Comparison of ENCODE assay signal across 26 cellular contexts in the genomic region with DNA sequence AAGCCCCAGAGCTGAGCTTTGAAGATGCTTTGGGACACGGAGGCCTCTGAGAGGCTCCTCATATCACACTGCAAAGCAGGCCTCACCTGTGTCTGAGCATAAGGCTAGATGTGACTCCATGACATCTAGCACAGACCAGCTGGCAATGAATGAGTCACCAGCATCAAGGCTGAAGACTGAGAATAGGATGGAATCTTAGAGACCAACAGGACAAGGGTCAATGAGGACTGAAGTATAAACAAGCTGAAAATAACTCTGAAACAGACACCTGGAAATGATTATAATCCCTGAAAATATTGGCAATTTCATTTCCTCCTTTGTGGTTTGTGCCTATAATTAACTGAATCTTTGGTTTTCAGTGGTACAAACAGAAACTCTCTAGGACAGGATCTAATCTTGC.
A peak's percentile ranks its signal among the peaks of the same experiment; 100 is the strongest.
DNase-seq lines count a peak whose midpoint lies in the region; ATAC-seq lines count a peak whose summit lies in the region.
"Had no signal": no experiment of that assay in that cellular context is flagged by ENCODE, and none has a peak within 500 bp of the region (broad histone marks: within the 10 kb centered on the region; RNA-seq: fewer than 3 reads in every experiment).

No MANE protein-coding gene starts in this region.

- no peaks in the 10 kb centered on the region for H3K4me1 Mint-ChIP-seq in activated T-helper 17 cell treated with anti-CD3 and anti-CD28 coated beads, Interleukin-2, amount 50 U/mL, for 72 hours
- H3K4me1 Mint-ChIP-seq: activated naive CD8-positive, alpha-beta T cell treated with anti-CD3 and anti-CD28 coated beads, Interleukin-2, amount 10 ng/mL, durations not matched to agents 7 days and 5 days; nephron progenitor cell had no signal

- no peak overlapping the region for H3K27ac Mint-ChIP-seq in activated T-helper 17 cell treated with anti-CD3 and anti-CD28 coated beads, Interleukin-2, amount 50 U/mL, for 72 hours
- H3K27ac Mint-ChIP-seq: activated CD8-positive, alpha-beta T cell treated with anti-CD3 and anti-CD28 coated beads, Interleukin-2, amount 10 ng/mL, durations not matched to agents 7 days and 5 days; activated naive CD8-positive, alpha-beta T cell treated with anti-CD3 and anti-CD28 coated beads, Interleukin-2, amount 10 ng/mL, durations not matched to agents 7 days and 5 days; nephron progenitor cell had no signal

- no peaks in the 10 kb centered on the region for H3K9me3 Mint-ChIP-seq in activated T-helper 17 cell treated with anti-CD3 and anti-CD28 coated beads, Interleukin-2, amount 50 U/mL, for 72 hours
- H3K9me3 Mint-ChIP-seq: activated naive CD8-positive, alpha-beta T cell treated with anti-CD3 and anti-CD28 coated beads, Interleukin-2, amount 10 ng/mL, durations not matched to agents 7 days and 5 days had no signal

- H3K36me3 Mint-ChIP-seq in activated T-helper 17 cell treated with anti-CD3 and anti-CD28 coated beads, Interleukin-2, amount 50 U/mL, for 72 hours (ENCODE audit: low read depth) = no peaks in the 10 kb centered on the region
- H3K36me3 Mint-ChIP-seq: activated naive CD8-positive, alpha-beta T cell treated with anti-CD3 and anti-CD28 coated beads, Interleukin-2, amount 10 ng/mL, durations not matched to agents 7 days and 5 days had no signal

- peak; percentile 67 for ATAC-seq in GM18868 (IDR thresholded peaks at IDR 0.05; ENCODE audit: unreplicated experiment)
- no peak for ATAC-seq in activated T-helper 17 cell treated with anti-CD3 and anti-CD28 coated beads, Interleukin-2, amount 50 U/mL, for 72 hours (replicated peaks)
- ATAC-seq in GM18858 (IDR thresholded peaks at IDR 0.05; ENCODE audit: unreplicated experiment) = no peak
- ATAC-seq: activated CD8-positive, alpha-beta T cell treated with anti-CD3 and anti-CD28 coated beads, Interleukin-2, amount 10 ng/mL, durations not matched to agents 7 days and 5 days; gastroesophageal sphincter; left cardiac atrium had no signal

- H3K4me3 Mint-ChIP-seq in activated T-helper 17 cell treated with anti-CD3 and anti-CD28 coated beads, Interleukin-2, amount 50 U/mL, for 72 hours = no peak overlapping the region
- H3K4me3 Mint-ChIP-seq: activated CD8-positive, alpha-beta T cell treated with anti-CD3 and anti-CD28 coated beads, Interleukin-2, amount 10 ng/mL, durations not matched to agents 7 days and 5 days; activated naive CD8-positive, alpha-beta T cell treated with anti-CD3 and anti-CD28 coated beads, Interleukin-2, amount 10 ng/mL, durations not matched to agents 7 days and 5 days; nephron progenitor cell had no signal

- DNase-seq in NCI-H69 (lab: John Stamatoyannopoulos, UW) = peak; percentile 42
- peak; percentile 42 for DNase-seq in fibroblast of gingiva (ENCODE audit: low read depth)
- peak; percentile 15 for DNase-seq in renal cortical epithelial cell (ENCODE audit: low read depth)
- no peak for DNase-seq in activated CD8-positive, alpha-beta memory T cell treated with anti-CD3 and anti-CD28 coated beads, Interleukin-2, amount 50 U/mL, for 4 hours
- DNase-seq in COLO668 (lab: John Stamatoyannopoulos, UW; ENCODE audit: unreplicated experiment) = no peak
- DNase-seq: activated CD4-positive, alpha-beta T cell treated with anti-CD3 and anti-CD28 coated beads for 4 hours; activated CD8-positive, alpha-beta T cell treated with anti-CD3 and anti-CD28 coated beads, Interleukin-2, amount 10 ng/mL, durations not matched to agents 7 days and 5 days; activated gamma-delta T cell; activated naive CD8-positive, alpha-beta T cell treated with anti-CD3 and anti-CD28 coated beads, Interleukin-2, amount 10 ng/mL, durations not matched to agents 7 days and 5 days; cortex of kidney; DMS79 treated with DMSO at 0.1 percent for 48 hours; erythroblast; hippocampal formation; left cardiac atrium; NCI-H1436 treated with DMSO at 0.1 percent for 48 hours; NCI-H345; nephron progenitor cell; SJCRH30; stimulated activated naive CD4-positive, alpha-beta T cell treated with Interleukin-2 at 50 U/mL for 16 hours; SW 1271; T-helper 9 cell; WERI-Rb-1 had no signal

- H3K27me3 Mint-ChIP-seq in activated T-helper 17 cell treated with anti-CD3 and anti-CD28 coated beads, Interleukin-2, amount 50 U/mL, for 72 hours = no peaks in the 10 kb centered on the region
- H3K27me3 Mint-ChIP-seq: activated naive CD8-positive, alpha-beta T cell treated with anti-CD3 and anti-CD28 coated beads, Interleukin-2, amount 10 ng/mL, durations not matched to agents 7 days and 5 days had no signal

Comparison
In these comparisons a context has a peak if more than half of its experiments do, and no peak if none do; other contexts are left out.
1. DNase-seq: peak in NCI-H69 (single experiment), fibroblast of gingiva (single experiment) and renal cortical epithelial cell (single experiment); none in activated CD8-positive, alpha-beta memory T cell treated with anti-CD3 and anti-CD28 coated beads, Interleukin-2, amount 50 U/mL, for 4 hours (single experiment) and COLO668 (single experiment).